In genomic region chr2:139495851-139496250, GRCh38 we compare ENCODE assay signal across 23 cellular contexts.
"Had no signal": no experiment of that assay in that cellular context is flagged by ENCODE, and none has a peak within 500 bp of the region (broad histone marks: within the 10 kb centered on the region; RNA-seq: fewer than 3 reads in every experiment).

No MANE protein-coding gene starts in this region.

- ATAC-seq: activated T-cell treated with anti-CD3 and anti-CD28 coated beads, Interleukin-2, amount 50 U/mL, for 72 hours; gastrocnemius medialis; left colon; naive thymus-derived CD4-positive, alpha-beta T cell; pancreas; sciatic nerve had no signal

- DNase-seq: activated CD4-positive, alpha-beta T cell treated with anti-CD3 and anti-CD28 coated beads for 4 hours; activated CD4-positive, alpha-beta T cell treated with anti-CD3 and anti-CD28 coated beads, Interleukin-2, amount 50 U/mL, for 4 hours; activated naive CD4-positive, alpha-beta T cell treated with Interleukin-2 at 50 U/mL for 16 hours; activated T-cell treated with anti-CD3 and anti-CD28 coated beads for 4 hours; activated T-cell treated with anti-CD3 and anti-CD28 coated beads, Interleukin-2, amount 50 U/mL, for 72 hours; anterior cingulate cortex; colonic mucosa; dorsolateral prefrontal cortex; effector memory CD4-positive, alpha-beta T cell; erythroblast; gastrocnemius medialis; glutamatergic neuron; immature natural killer cell; kidney; left colon; naive thymus-derived CD4-positive, alpha-beta T cell; nucleus accumbens; pancreas; retina; stimulated activated CD4-positive, alpha-beta T cell treated with anti-CD3 and anti-CD28 coated beads, Interleukin-12 subunit alpha, Interleukin-12 subunit beta, amount 100 ng/mL, for 4 hours; stimulated activated CD4-positive, alpha-beta T cell treated with anti-CD3 and anti-CD28 coated beads, Interleukin-4, amount 100 ng/mL, for 1 hour; uterus had no signal
